In the genomic region with DNA sequence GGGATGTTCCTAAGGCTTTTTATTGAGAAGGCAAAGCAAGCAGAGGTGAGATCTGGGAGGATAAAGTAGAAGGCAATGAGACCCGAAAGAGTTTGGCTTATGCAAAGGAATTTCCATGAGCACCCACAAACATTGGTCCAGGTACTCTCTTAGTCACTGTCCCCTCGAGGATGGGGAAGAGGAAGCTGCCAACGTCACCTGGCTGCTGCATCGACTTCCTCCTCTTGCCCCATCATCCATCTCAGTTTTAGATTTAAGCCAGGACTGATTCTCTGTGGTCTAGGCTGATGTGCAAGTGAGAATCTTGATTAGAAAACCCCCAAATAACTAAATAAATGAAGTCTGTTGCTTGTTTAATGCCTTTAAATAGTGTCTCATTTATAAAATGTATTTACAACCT, we compare ENCODE assay signal across 12 cellular contexts. TPM values are rescaled to one million over a fixed set of nuclear protein-coding genes. Genes with fewer than 3 reads are reported as not detected.
A peak's percentile ranks its signal among the peaks of the same experiment; 100 is the strongest.
DNase-seq lines count a peak whose midpoint lies in the region; ATAC-seq and TF ChIP-seq lines count a peak whose summit lies in the region.
"Had no signal": no experiment of that assay in that cellular context is flagged by ENCODE, and none has a peak within 500 bp of the region (broad histone marks: within the 10 kb centered on the region; RNA-seq: fewer than 3 reads in every experiment).

No MANE protein-coding gene starts in this region.

- H3K27ac ChIP-seq in OCI-LY7 (ENCODE audit: low read depth, low read length, poor library complexity, severe bottlenecking) = no peak overlapping the region
- no peak overlapping the region for H3K27ac ChIP-seq in PC-9
- H3K27ac ChIP-seq: gastroesophageal sphincter had no signal

- DNase-seq in activated gamma-delta T cell treated with Interleukin-2 at 50 U/mL for 16 hours (peak; percentile 28), activated gamma-delta T cell (lab: John Stamatoyannopoulos, UW) (no peak), OCI-LY7 (ENCODE audit: low spot score) (peak; percentile 48), AML-193 (lab: John Stamatoyannopoulos, UW) (no peak), PC-9 (no peak)
- DNase-seq in activated T-helper 2 cell treated with anti-CD3 and anti-CD28 coated beads, Interferon-gamma antibody, Interleukin-2, Interleukin-4, amounts not matched to agents 10 μg/mL and 5 μg/mL and 100 μg/mL, durations not matched to agents 14 hours and 24 hours and 36 hours (ENCODE audit: low spot score) = no peak
- peak; percentile 59 for DNase-seq in stimulated activated CD8-positive, alpha-beta memory T cell treated with anti-CD3 and anti-CD28 coated beads, Interleukin-4, amount 100 ng/mL, for 48 hours
- DNase-seq: effector CD8-positive, alpha-beta T cell; GDM1; NCI-H2171 treated with DMSO at 0.1 percent for 48 hours had no signal

- H4K20me1 ChIP-seq in OCI-LY7 (ENCODE audit: insufficient read depth, low read length) (peaks cover 28% of the 10 kb centered on the region), PC-9 (ENCODE audit: insufficient read depth) (0 out of 2 replicates have a peak, but pooled peaks cover 4% of the 10 kb centered on the region)

- H3K27me3 ChIP-seq in PC-9 (ENCODE audit: insufficient read depth, low read depth) = no peaks in the 10 kb centered on the region

- H3K27me3 Mint-ChIP-seq in activated T-helper 2 cell treated with anti-CD3 and anti-CD28 coated beads, Interferon-gamma antibody, Interleukin-2, Interleukin-4, amounts not matched to agents 10 μg/mL and 5 μg/mL and 100 μg/mL, durations not matched to agents 14 hours and 24 hours and 36 hours (ENCODE audit: low read depth) = no peaks in the 10 kb centered on the region

- H3K4me3 ChIP-seq in OCI-LY7 (ENCODE audit: low read depth, low read length, poor library complexity, severe bottlenecking) (no peak overlapping the region), PC-9 (no peak overlapping the region)
- H3K4me3 ChIP-seq: gastroesophageal sphincter had no signal

- H3K27ac Mint-ChIP-seq in activated T-helper 2 cell treated with anti-CD3 and anti-CD28 coated beads, Interferon-gamma antibody, Interleukin-2, Interleukin-4, amounts not matched to agents 10 μg/mL and 5 μg/mL and 100 μg/mL, durations not matched to agents 14 hours and 24 hours and 36 hours = peak overlapping the region; percentile 87

- peak overlapping the region; percentile 47 for H3K4me2 ChIP-seq in OCI-LY7 (ENCODE audit: low read length)
- H3K4me2 ChIP-seq in PC-9 = no peak overlapping the region

- ATAC-seq in HG02798 (IDR thresholded peaks at IDR 0.05; ENCODE audit: poor library complexity, unreplicated experiment) = no peak
- ATAC-seq: gastroesophageal sphincter had no signal

- peaks cover 64% of the 10 kb centered on the region for H3K36me3 Mint-ChIP-seq in activated T-helper 2 cell treated with anti-CD3 and anti-CD28 coated beads, Interferon-gamma antibody, Interleukin-2, Interleukin-4, amounts not matched to agents 10 μg/mL and 5 μg/mL and 100 μg/mL, durations not matched to agents 14 hours and 24 hours and 36 hours (ENCODE audit: low read depth)

- no peaks in the 10 kb centered on the region for H3K9me2 ChIP-seq in OCI-LY7 (ENCODE audit: insufficient read depth, low read length)
- no peaks in the 10 kb centered on the region for H3K9me2 ChIP-seq in PC-9 (ENCODE audit: insufficient read depth)

- H3K9me3 ChIP-seq in OCI-LY7 (ENCODE audit: low read length) (no peaks in the 10 kb centered on the region), PC-9 (ENCODE audit: insufficient read depth, low read depth) (no peaks in the 10 kb centered on the region)
- H3K9me3 ChIP-seq: gastroesophageal sphincter had no signal

- POLR2A ChIA-PET in OCI-LY7 (lab: Charles Lee) (no interaction called here), PC-9 (lab: Charles Lee; ENCODE audit: unreplicated experiment) (interaction anchor here (0.6 kb wide), 1 partner anchor 15 kb away, joined by 4 read pairs; no protein-coding TSS in a partner anchor)

- CTCF ChIA-PET in OCI-LY7 (lab: Charles Lee; ENCODE audit: unreplicated experiment) = interaction anchor here (1.4 kb wide), 1 partner anchor 21 kb away, joined by 3 read pairs; no protein-coding TSS in a partner anchor
- CTCF ChIA-PET in PC-9 (lab: Charles Lee) = no interaction called here

- H3K4me3 Mint-ChIP-seq in activated T-helper 2 cell treated with anti-CD3 and anti-CD28 coated beads, Interferon-gamma antibody, Interleukin-2, Interleukin-4, amounts not matched to agents 10 μg/mL and 5 μg/mL and 100 μg/mL, durations not matched to agents 14 hours and 24 hours and 36 hours (ENCODE audit: low read depth) = no peak overlapping the region

- intact Hi-C loops in OCI-LY7 (cut with micrococcal nuclease; ENCODE audit: unreplicated experiment) (no loop called here), PC-9 (cut with micrococcal nuclease; ENCODE audit: unreplicated experiment) (no loop called here)
- intact Hi-C loops in activated T-helper 2 cell treated with anti-CD3 and anti-CD28 coated beads, Interferon-gamma antibody, Interleukin-2, Interleukin-4, amounts not matched to agents 10 μg/mL and 5 μg/mL and 100 μg/mL, durations not matched to agents 14 hours and 24 hours and 36 hours (cut with micrococcal nuclease) = loop anchor here (5.0 kb wide), 1 partner anchor 83 kb away; no protein-coding TSS in a partner anchor

- TF ChIP-seq CTCF in OCI-LY7 (conservative IDR thresholded peaks at IDR 0.05; ENCODE audit: low read length) = no peak
- TF ChIP-seq CTCF in PC-9 (conservative IDR thresholded peaks at IDR 0.05) = no peak

- H3K9me3 Mint-ChIP-seq in activated T-helper 2 cell treated with anti-CD3 and anti-CD28 coated beads, Interferon-gamma antibody, Interleukin-2, Interleukin-4, amounts not matched to agents 10 μg/mL and 5 μg/mL and 100 μg/mL, durations not matched to agents 14 hours and 24 hours and 36 hours = no peaks in the 10 kb centered on the region

- H3F3A ChIP-seq in PC-9 (ENCODE audit: insufficient read depth, low read depth) = peaks cover 28% of the 10 kb centered on the region; the same call in 1 of the 2 replicates

- peaks cover 56% of the 10 kb centered on the region for H3K4me1 ChIP-seq in OCI-LY7 (ENCODE audit: insufficient read depth, low read length, poor library complexity, severe bottlenecking)
- peaks cover 19% of the 10 kb centered on the region for H3K4me1 ChIP-seq in PC-9 (replicated peaks; ENCODE audit: insufficient read depth)
- H3K4me1 ChIP-seq: gastroesophageal sphincter had no signal

- H2AFZ ChIP-seq in OCI-LY7 (ENCODE audit: low read length) (no peak overlapping the region), PC-9 (no peak overlapping the region)

- H3K36me3 ChIP-seq in OCI-LY7 (ENCODE audit: insufficient read depth, low read length) (peaks cover 46% of the 10 kb centered on the region), PC-9 (ENCODE audit: low read depth) (peaks cover 28% of the 10 kb centered on the region)
- H3K36me3 ChIP-seq: gastroesophageal sphincter had no signal

- peaks cover 62% of the 10 kb centered on the region for H3K79me2 ChIP-seq in OCI-LY7 (ENCODE audit: insufficient read depth, low read depth, low read length)
- peaks cover 80% of the 10 kb centered on the region for H3K79me2 ChIP-seq in PC-9 (ENCODE audit: low read depth)

- BruUV-seq in OCI-LY7 (replicated peaks; lab: Mats Ljungman, UMichigan) = no TSS peak
- BruUV-seq in PC-9 (replicated peaks; lab: Mats Ljungman, UMichigan) = no TSS peak

- H3K4me1 Mint-ChIP-seq in activated T-helper 2 cell treated with anti-CD3 and anti-CD28 coated beads, Interferon-gamma antibody, Interleukin-2, Interleukin-4, amounts not matched to agents 10 μg/mL and 5 μg/mL and 100 μg/mL, durations not matched to agents 14 hours and 24 hours and 36 hours (ENCODE audit: low read depth) = peaks cover 86% of the 10 kb centered on the region

RNA-seq across cellular contexts. Expression of a gene that starts 28.7 kb away (rescaled TPM):
- total RNA-seq in OCI-LY7 (2014; rRNA removed; shearing (Covaris generic)) = 22.3 and 30.5 TPM in 2 replicates
- total RNA-seq in OCI-LY7 (2022) (40.8 and 44.6 TPM in 2 replicates), PC-9 (2021) (58.5 and 61.6 TPM in 2 replicates)
- total RNA-seq in activated T-helper 2 cell treated with anti-CD3 and anti-CD28 coated beads, Interferon-gamma antibody, Interleukin-2, Interleukin-4, amounts not matched to agents 10 μg/mL and 5 μg/mL and 100 μg/mL, durations not matched to agents 14 hours and 24 hours and 36 hours = 120 and 121 TPM in 2 replicates

Comparison
In these comparisons a context has a peak if more than half of its experiments do, and no peak if none do; other contexts are left out.
1. DNase-seq: peak in activated gamma-delta T cell treated with Interleukin-2 at 50 U/mL for 16 hours (single experiment), OCI-LY7 (single experiment) and stimulated activated CD8-positive, alpha-beta memory T cell treated with anti-CD3 and anti-CD28 coated beads, Interleukin-4, amount 100 ng/mL, for 48 hours (single experiment); none in activated gamma-delta T cell (single experiment), activated T-helper 2 cell treated with anti-CD3 and anti-CD28 coated beads, Interferon-gamma antibody, Interleukin-2, Interleukin-4, amounts not matched to agents 10 μg/mL and 5 μg/mL and 100 μg/mL, durations not matched to agents 14 hours and 24 hours and 36 hours (single experiment), AML-193 (0 of 2) and PC-9 (0 of 2).